In genomic region chr1:223248787-223249175, GRCh38 we compare ENCODE assay signal across 12 cellular contexts.
DNase-seq lines count a peak whose midpoint lies in the region; ATAC-seq and TF ChIP-seq lines count a peak whose summit lies in the region.
"Had no signal": no experiment of that assay in that cellular context is flagged by ENCODE, and none has a peak within 500 bp of the region (broad histone marks: within the 10 kb centered on the region; RNA-seq: fewer than 3 reads in every experiment).

No MANE protein-coding gene starts in this region.

- POLR2A ChIA-PET in CD8-positive, alpha-beta T cell (lab: Charles Lee), result interaction anchor here (0.7 kb wide), 1 partner anchor 116 kb away, joined by 4 read pairs; no protein-coding TSS in a partner anchor

- peaks cover 23% of the 10 kb centered on the region for H3K4me1 ChIP-seq in CD8-positive, alpha-beta T cell (ENCODE audit: insufficient read depth, low read length)
- H3K4me1 ChIP-seq in esophagus muscularis mucosa, result no peaks in the 10 kb centered on the region
- H3K4me1 ChIP-seq: Peyer's patch had no signal

- WGBS in esophagus muscularis mucosa, result 79% methylated on average over 7 of the region's 7 CpGs

- TF ChIP-seq EP300 in esophagus muscularis mucosa (IDR thresholded peaks at IDR 0.05), result no peak

- H3K4me1 Mint-ChIP-seq in CD8-positive, alpha-beta T cell (ENCODE audit: low read depth), result peaks cover 30% of the 10 kb centered on the region

- H3K4me3 Mint-ChIP-seq in CD8-positive, alpha-beta T cell, result peak overlapping the region; percentile 19
- H3K4me3 Mint-ChIP-seq: stimulated activated naive CD8-positive, alpha-beta T cell treated with anti-CD3 and anti-CD28 coated beads, Interleukin-15, Interleukin-2, amounts not matched to agents 100 ng/mL and 50 ng/mL, for 24 hours had no signal

- H3K27me3 Mint-ChIP-seq in CD8-positive, alpha-beta T cell (ENCODE audit: low read depth), result no peaks in the 10 kb centered on the region
- H3K27me3 Mint-ChIP-seq: stimulated activated naive CD8-positive, alpha-beta T cell treated with anti-CD3 and anti-CD28 coated beads, Interleukin-15, Interleukin-2, amounts not matched to agents 100 ng/mL and 50 ng/mL, for 24 hours had no signal

- no peaks in the 10 kb centered on the region for H3K9me3 ChIP-seq in CD8-positive, alpha-beta T cell (ENCODE audit: low read length)
- H3K9me3 ChIP-seq in esophagus muscularis mucosa, result no peaks in the 10 kb centered on the region
- H3K9me3 ChIP-seq: Peyer's patch had no signal

- no peaks in the 10 kb centered on the region for H3K36me3 Mint-ChIP-seq in CD8-positive, alpha-beta T cell

- TF ChIP-seq POLR2A in esophagus muscularis mucosa (IDR thresholded peaks at IDR 0.05; ENCODE audit: low read depth), result no peak

- peak overlapping the region; percentile 89 for H3K27ac Mint-ChIP-seq in CD8-positive, alpha-beta T cell
- H3K27ac Mint-ChIP-seq: stimulated activated naive CD8-positive, alpha-beta T cell treated with anti-CD3 and anti-CD28 coated beads, Interleukin-15, Interleukin-2, amounts not matched to agents 100 ng/mL and 50 ng/mL, for 24 hours had no signal

- H3K27ac ChIP-seq in CD8-positive, alpha-beta T cell (ENCODE audit: low read depth, low read length), result peak overlapping the region; percentile 34
- H3K27ac ChIP-seq in esophagus muscularis mucosa (replicated peaks in 1 of 4), result no peak overlapping the region
- H3K27ac ChIP-seq: Peyer's patch had no signal

- intact Hi-C loops in CD8-positive, alpha-beta T cell (cut with DNase I, micrococcal nuclease), result no loop called here
- intact Hi-C loops in Right ventricle myocardium inferior (cut with DNase I), result no loop called here
- intact Hi-C loops in esophagus muscularis mucosa (cut with DNase I), result no loop called here

- DNase-seq in NCI-H345 treated with DMSO at 0.1 percent for 48 hours (lab: John Stamatoyannopoulos, UW; ENCODE audit: unreplicated experiment) (peak; percentile 70), NCI-H345 (lab: John Stamatoyannopoulos, UW) (no peak), ecto neural progenitor cell (ENCODE audit: low spot score) (peak; percentile 15), Right ventricle myocardium inferior (ENCODE audit: missing footprints) (no peak), esophagus muscularis mucosa (ENCODE audit: extremely low spot score) (no peak), KG1 (lab: John Stamatoyannopoulos, UW) (no peak)
- DNase-seq in CD8-positive, alpha-beta T cell, result peak in 6 of 7 experiments; percentile 22 to 81 (median 48)
- peak; percentile 48 for DNase-seq in activated CD4-positive, alpha-beta T cell treated with anti-CD3 and anti-CD28 coated beads, Interleukin-2, amount 50 U/mL, for 1 hour
- DNase-seq: mesendoderm, NCI-H1048, Peyer's patch had no signal

- no peaks in the 10 kb centered on the region for H3K9me3 Mint-ChIP-seq in CD8-positive, alpha-beta T cell
- H3K9me3 Mint-ChIP-seq: stimulated activated naive CD8-positive, alpha-beta T cell treated with anti-CD3 and anti-CD28 coated beads, Interleukin-15, Interleukin-2, amounts not matched to agents 100 ng/mL and 50 ng/mL, for 24 hours had no signal

- CTCF ChIA-PET in CD8-positive, alpha-beta T cell (lab: Charles Lee), result no interaction called here

- peak; percentile 81 for ATAC-seq in CD8-positive, alpha-beta T cell
- ATAC-seq in Right ventricle myocardium inferior, result no peak

- H3K36me3 ChIP-seq in CD8-positive, alpha-beta T cell (ENCODE audit: insufficient read depth, low read length), result no peaks in the 10 kb centered on the region
- H3K36me3 ChIP-seq in esophagus muscularis mucosa, result no peaks in the 10 kb centered on the region
- H3K36me3 ChIP-seq: Peyer's patch had no signal

- no peaks in the 10 kb centered on the region for H3K27me3 ChIP-seq in CD8-positive, alpha-beta T cell (ENCODE audit: insufficient read depth, low read length)
- H3K27me3 ChIP-seq in esophagus muscularis mucosa, result no peaks in the 10 kb centered on the region
- H3K27me3 ChIP-seq: Peyer's patch had no signal

- no peak overlapping the region for H3K4me3 ChIP-seq in CD8-positive, alpha-beta T cell (ENCODE audit: low read depth, low read length)
- no peak overlapping the region for H3K4me3 ChIP-seq in esophagus muscularis mucosa
- H3K4me3 ChIP-seq: Peyer's patch had no signal

- TF ChIP-seq CTCF in CD8-positive, alpha-beta T cell (IDR thresholded peaks at IDR 0.05), result no peak
- no peak for TF ChIP-seq CTCF in esophagus muscularis mucosa (IDR thresholded peaks at IDR 0.05)

Comparison
In these comparisons a context has a peak if more than half of its experiments do, and no peak if none do; other contexts are left out.
1. DNase-seq: peak in NCI-H345 treated with DMSO at 0.1 percent for 48 hours (single experiment), CD8-positive, alpha-beta T cell (6 of 7), activated CD4-positive, alpha-beta T cell treated with anti-CD3 and anti-CD28 coated beads, Interleukin-2, amount 50 U/mL, for 1 hour (single experiment) and ecto neural progenitor cell (single experiment); none in NCI-H345 (single experiment), Right ventricle myocardium inferior (single experiment), esophagus muscularis mucosa (single experiment) and KG1 (single experiment).